ENCODE assay signal across 1 cellular context in genomic region chr7:100673302-100673941, GRCh38.
TF ChIP-seq lines count a peak whose summit lies in the region.

Gene GNB2, plus strand, starts transcription at chr7:100673740. Its CDS starts 2,526 bp downstream, at chr7:100676266.

TF ChIP-seq in K562, 482 proteins besides CTCF, POLR2A, EP300 and RAD21 (continued from another document and continues in another):
- TF ChIP-seq ETS1 (conservative IDR thresholded peaks at IDR 0.05; ENCODE audit: control insufficient read depth, low read depth, low read length) (peak; percentile 90; the same call in 1 of the 2 replicates), GTF2F1 (IDR thresholded peaks at IDR 0.05; ENCODE audit: low read depth, low read length) (0 out of 2 replicates have a peak, but pooled peaks have one; percentile 55), ZZZ3 (IDR thresholded peaks at IDR 0.05) (no peak), ZNF217 (CRISPR knock-in tag; IDR thresholded peaks at IDR 0.05) (no peak), MED1 (CRISPR knock-in tag; IDR thresholded peaks at IDR 0.05; ENCODE audit: borderline replicate concordance) (no peak), TCF7 (IDR thresholded peaks at IDR 0.05; ENCODE audit: borderline replicate concordance) (no peak), MXI1 (IDR thresholded peaks at IDR 0.05; ENCODE audit: low read depth, low read length) (no peak), BRD4 (IDR thresholded peaks at IDR 0.05) (no peak), FIP1L1 (IDR thresholded peaks at IDR 0.05; ENCODE audit: low read depth, low read length, poor library complexity, severe bottlenecking) (peak; percentile 98), ZNF197 (CRISPR knock-in tag; IDR thresholded peaks at IDR 0.05; ENCODE audit: low read depth) (no peak; the same call in 1 of the 2 replicates), MTF1 (CRISPR knock-in tag; IDR thresholded peaks at IDR 0.05; ENCODE audit: borderline replicate concordance) (no peak), ZNF347 (CRISPR knock-in tag; IDR thresholded peaks at IDR 0.05; ENCODE audit: low read depth) (no peak), ZNF449 (CRISPR knock-in tag; IDR thresholded peaks at IDR 0.05) (no peak), ATF1 (CRISPR knock-in tag; IDR thresholded peaks at IDR 0.05) (peak; percentile 78), ATF1 (tag; IDR thresholded peaks at IDR 0.05) (peak; percentile 95), ZNF431 (CRISPR knock-in tag; IDR thresholded peaks at IDR 0.05) (no peak), MCM7 (IDR thresholded peaks at IDR 0.05) (no peak), ZFP1 (CRISPR knock-in tag; IDR thresholded peaks at IDR 0.05) (no peak), PREB (CRISPR knock-in tag; IDR thresholded peaks at IDR 0.05) (peak; percentile 47; the same call in 1 of the 2 replicates), ZNF239 (CRISPR knock-in tag; IDR thresholded peaks at IDR 0.05) (no peak), SMARCA4 (IDR thresholded peaks at IDR 0.05) (no peak), ZNF76 (CRISPR knock-in tag; IDR thresholded peaks at IDR 0.05; ENCODE audit: borderline replicate concordance) (peak; percentile 9; the same call in 1 of the 2 replicates), BRD9 (IDR thresholded peaks at IDR 0.05; ENCODE audit: low read depth, partially characterized antibody) (no peak), ZBTB26 (CRISPR knock-in tag; IDR thresholded peaks at IDR 0.05) (no peak), RBM15 (IDR thresholded peaks at IDR 0.05; ENCODE audit: insufficient read depth, low read length) (no peak), ZNF121 (CRISPR knock-in tag; conservative IDR thresholded peaks at IDR 0.05) (no peak), PHF20 (IDR thresholded peaks at IDR 0.05; ENCODE audit: partially characterized antibody) (no peak), NR3C1 (CRISPR knock-in tag; IDR thresholded peaks at IDR 0.05) (no peak), NFYB (IDR thresholded peaks at IDR 0.05; ENCODE audit: extremely low read depth, insufficient read length) (no peak), HNRNPL (IDR thresholded peaks at IDR 0.05; ENCODE audit: low read depth, low read length) (peak; percentile 79), THRAP3 (IDR thresholded peaks at IDR 0.05; ENCODE audit: borderline replicate concordance) (no peak)
- TF ChIP-seq, protein P1, sequence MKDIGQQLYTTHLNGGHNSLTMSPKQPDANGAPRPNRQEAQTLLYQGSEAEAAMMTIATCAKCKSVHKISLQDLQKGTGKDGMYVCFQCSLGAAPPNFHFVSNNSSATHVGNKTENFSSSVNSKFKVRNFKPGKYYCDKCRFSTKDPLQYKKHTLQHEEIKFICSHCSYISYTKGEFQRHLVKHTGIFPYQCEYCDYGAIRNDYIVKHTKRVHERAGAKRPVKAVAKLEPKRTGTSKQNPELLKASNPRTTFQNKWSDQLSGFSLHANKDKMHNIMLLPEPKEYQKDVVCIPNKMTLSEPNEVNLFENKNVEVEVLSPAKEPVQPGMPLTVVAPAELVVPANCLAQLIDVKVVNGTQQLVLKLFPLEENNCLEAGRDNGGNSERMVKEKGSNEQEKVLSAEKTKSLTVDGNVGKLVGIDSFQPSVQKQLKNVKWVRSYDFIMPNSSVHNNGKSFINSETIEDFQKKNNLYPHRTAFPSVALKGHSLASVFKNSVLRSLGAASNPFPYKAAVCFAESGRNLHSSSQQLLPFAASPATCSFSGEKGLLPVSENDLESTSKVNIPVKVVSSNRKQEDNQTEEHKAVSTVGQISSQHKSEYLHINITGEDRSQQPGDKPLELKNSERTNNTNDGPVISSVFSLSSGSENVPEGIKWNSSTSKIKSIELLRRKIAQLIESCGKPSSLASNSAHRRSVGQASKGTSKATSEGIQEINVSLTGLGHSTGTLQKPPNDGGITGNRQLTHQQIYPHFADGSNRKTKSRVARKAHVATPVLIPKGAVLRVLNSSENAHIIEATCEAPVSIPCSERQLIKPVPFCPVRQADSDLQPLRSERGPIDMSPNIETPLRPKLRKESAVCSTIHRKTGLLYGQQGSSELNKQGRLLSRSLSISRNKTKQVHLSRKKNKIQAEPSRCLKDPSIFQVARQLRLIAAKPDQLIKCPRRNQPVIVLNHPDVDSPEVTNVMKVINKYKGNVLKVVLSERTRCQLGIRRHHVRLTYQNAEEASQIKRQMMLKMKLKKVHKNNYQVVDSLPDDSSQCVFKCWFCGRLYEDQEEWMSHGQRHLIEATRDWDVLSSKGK (CRISPR knock-in tag; IDR thresholded peaks at IDR 0.05) = no peak
- TF ChIP-seq, protein P2, sequence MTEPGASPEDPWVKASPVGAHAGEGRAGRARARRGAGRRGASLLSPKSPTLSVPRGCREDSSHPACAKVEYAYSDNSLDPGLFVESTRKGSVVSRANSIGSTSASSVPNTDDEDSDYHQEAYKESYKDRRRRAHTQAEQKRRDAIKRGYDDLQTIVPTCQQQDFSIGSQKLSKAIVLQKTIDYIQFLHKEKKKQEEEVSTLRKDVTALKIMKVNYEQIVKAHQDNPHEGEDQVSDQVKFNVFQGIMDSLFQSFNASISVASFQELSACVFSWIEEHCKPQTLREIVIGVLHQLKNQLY (CRISPR knock-in tag; conservative IDR thresholded peaks at IDR 0.05) = peak; percentile 85 to 95; a peak in 3 of 4 replicates
- TF ChIP-seq, protein P3, sequence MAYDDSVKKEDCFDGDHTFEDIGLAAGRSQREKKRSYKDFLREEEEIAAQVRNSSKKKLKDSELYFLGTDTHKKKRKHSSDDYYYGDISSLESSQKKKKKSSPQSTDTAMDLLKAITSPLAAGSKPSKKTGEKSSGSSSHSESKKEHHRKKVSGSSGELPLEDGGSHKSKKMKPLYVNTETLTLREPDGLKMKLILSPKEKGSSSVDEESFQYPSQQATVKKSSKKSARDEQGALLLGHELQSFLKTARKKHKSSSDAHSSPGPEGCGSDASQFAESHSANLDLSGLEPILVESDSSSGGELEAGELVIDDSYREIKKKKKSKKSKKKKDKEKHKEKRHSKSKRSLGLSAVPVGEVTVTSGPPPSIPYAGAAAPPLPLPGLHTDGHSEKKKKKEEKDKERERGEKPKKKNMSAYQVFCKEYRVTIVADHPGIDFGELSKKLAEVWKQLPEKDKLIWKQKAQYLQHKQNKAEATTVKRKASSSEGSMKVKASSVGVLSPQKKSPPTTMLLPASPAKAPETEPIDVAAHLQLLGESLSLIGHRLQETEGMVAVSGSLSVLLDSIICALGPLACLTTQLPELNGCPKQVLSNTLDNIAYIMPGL (CRISPR knock-in tag; IDR thresholded peaks at IDR 0.05) = peak; percentile 94
- TF ChIP-seq, protein P4, sequence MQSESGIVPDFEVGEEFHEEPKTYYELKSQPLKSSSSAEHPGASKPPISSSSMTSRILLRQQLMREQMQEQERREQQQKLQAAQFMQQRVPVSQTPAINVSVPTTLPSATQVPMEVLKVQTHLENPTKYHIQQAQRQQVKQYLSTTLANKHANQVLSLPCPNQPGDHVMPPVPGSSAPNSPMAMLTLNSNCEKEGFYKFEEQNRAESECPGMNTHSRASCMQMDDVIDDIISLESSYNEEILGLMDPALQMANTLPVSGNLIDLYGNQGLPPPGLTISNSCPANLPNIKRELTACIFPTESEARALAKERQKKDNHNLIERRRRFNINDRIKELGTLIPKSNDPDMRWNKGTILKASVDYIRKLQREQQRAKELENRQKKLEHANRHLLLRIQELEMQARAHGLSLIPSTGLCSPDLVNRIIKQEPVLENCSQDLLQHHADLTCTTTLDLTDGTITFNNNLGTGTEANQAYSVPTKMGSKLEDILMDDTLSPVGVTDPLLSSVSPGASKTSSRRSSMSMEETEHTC (IDR thresholded peaks at IDR 0.05) = peak; percentile 85
- TF ChIP-seq, protein P5, sequence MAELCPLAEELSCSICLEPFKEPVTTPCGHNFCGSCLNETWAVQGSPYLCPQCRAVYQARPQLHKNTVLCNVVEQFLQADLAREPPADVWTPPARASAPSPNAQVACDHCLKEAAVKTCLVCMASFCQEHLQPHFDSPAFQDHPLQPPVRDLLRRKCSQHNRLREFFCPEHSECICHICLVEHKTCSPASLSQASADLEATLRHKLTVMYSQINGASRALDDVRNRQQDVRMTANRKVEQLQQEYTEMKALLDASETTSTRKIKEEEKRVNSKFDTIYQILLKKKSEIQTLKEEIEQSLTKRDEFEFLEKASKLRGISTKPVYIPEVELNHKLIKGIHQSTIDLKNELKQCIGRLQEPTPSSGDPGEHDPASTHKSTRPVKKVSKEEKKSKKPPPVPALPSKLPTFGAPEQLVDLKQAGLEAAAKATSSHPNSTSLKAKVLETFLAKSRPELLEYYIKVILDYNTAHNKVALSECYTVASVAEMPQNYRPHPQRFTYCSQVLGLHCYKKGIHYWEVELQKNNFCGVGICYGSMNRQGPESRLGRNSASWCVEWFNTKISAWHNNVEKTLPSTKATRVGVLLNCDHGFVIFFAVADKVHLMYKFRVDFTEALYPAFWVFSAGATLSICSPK (IDR thresholded peaks at IDR 0.05; ENCODE audit: borderline replicate concordance) = no peak
- TF ChIP-seq, protein P6, sequence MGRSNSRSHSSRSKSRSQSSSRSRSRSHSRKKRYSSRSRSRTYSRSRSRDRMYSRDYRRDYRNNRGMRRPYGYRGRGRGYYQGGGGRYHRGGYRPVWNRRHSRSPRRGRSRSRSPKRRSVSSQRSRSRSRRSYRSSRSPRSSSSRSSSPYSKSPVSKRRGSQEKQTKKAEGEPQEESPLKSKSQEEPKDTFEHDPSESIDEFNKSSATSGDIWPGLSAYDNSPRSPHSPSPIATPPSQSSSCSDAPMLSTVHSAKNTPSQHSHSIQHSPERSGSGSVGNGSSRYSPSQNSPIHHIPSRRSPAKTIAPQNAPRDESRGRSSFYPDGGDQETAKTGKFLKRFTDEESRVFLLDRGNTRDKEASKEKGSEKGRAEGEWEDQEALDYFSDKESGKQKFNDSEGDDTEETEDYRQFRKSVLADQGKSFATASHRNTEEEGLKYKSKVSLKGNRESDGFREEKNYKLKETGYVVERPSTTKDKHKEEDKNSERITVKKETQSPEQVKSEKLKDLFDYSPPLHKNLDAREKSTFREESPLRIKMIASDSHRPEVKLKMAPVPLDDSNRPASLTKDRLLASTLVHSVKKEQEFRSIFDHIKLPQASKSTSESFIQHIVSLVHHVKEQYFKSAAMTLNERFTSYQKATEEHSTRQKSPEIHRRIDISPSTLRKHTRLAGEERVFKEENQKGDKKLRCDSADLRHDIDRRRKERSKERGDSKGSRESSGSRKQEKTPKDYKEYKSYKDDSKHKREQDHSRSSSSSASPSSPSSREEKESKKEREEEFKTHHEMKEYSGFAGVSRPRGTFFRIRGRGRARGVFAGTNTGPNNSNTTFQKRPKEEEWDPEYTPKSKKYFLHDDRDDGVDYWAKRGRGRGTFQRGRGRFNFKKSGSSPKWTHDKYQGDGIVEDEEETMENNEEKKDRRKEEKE (IDR thresholded peaks at IDR 0.05; ENCODE audit: borderline replicate concordance in 1 of 2, control insufficient read depth in 1 of 2, low read depth in 2 of 2, low read length in 1 of 2) = peak; percentile 69 to 98; a peak in 2 of 4 replicates
- TF ChIP-seq, protein P7, sequence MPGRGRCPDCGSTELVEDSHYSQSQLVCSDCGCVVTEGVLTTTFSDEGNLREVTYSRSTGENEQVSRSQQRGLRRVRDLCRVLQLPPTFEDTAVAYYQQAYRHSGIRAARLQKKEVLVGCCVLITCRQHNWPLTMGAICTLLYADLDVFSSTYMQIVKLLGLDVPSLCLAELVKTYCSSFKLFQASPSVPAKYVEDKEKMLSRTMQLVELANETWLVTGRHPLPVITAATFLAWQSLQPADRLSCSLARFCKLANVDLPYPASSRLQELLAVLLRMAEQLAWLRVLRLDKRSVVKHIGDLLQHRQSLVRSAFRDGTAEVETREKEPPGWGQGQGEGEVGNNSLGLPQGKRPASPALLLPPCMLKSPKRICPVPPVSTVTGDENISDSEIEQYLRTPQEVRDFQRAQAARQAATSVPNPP (IDR thresholded peaks at IDR 0.05; ENCODE audit: borderline replicate concordance, insufficient read depth, insufficient read length) = no peak
- TF ChIP-seq, protein P8, sequence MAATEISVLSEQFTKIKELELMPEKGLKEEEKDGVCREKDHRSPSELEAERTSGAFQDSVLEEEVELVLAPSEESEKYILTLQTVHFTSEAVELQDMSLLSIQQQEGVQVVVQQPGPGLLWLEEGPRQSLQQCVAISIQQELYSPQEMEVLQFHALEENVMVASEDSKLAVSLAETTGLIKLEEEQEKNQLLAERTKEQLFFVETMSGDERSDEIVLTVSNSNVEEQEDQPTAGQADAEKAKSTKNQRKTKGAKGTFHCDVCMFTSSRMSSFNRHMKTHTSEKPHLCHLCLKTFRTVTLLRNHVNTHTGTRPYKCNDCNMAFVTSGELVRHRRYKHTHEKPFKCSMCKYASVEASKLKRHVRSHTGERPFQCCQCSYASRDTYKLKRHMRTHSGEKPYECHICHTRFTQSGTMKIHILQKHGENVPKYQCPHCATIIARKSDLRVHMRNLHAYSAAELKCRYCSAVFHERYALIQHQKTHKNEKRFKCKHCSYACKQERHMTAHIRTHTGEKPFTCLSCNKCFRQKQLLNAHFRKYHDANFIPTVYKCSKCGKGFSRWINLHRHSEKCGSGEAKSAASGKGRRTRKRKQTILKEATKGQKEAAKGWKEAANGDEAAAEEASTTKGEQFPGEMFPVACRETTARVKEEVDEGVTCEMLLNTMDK (IDR thresholded peaks at IDR 0.05; ENCODE audit: borderline replicate concordance, insufficient read depth, low read depth, low read length, poor library complexity, severe bottlenecking) = peak; percentile 1
